In the genomic region with DNA sequence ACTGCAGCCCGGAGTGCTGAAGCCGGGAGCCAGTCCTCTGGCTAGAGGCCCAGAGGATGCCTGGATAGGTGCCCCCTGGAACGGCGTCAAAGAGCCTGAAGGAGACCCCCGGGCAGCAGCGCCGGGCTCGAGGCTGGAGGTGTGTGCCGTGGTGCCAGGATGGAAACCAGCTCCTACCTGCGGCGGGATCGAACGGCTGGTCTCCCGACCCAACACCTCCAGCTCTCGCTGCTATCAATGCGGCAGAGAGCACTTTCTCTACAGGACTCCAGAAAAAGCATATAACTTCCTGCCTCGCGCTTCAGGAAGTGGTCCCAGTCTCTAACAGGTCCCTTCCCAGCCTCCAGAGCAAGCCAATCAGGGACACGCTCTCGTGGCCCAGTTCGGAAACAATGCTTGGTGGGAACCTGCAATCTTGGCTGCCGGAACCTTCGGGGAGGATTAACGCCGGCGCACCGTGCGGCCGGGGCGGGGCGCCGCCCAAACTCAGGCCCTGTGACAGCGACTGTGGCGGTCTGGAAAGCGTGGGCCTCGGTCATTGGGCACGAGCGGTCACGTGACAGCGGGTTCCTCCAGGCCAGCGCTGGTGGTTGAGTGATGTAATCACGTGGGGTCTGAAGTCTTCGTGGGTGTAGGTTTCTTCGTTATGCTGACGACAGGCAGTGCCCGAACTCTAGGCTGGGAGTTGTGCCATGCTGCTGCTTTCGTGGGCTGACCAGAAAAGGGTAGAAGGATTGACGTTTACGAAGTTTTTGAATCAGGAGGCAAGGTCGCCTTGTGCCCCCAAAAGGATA, we compare ENCODE assay signal across 2 cellular contexts.
TF ChIP-seq lines count a peak whose summit lies in the region.

A gene (minus strand): TSS at position 281 of the 794 bp plus-strand sequence. CDS start 430 bp downstream, outside the sequence.

TF ChIP-seq in IMR-90, 13 proteins besides CTCF, POLR2A, EP300 and RAD21:
- TF ChIP-seq MAZ (IDR thresholded peaks at IDR 0.05; ENCODE audit: borderline replicate concordance, low read depth, low read length) (peak; percentile 89), RFX5 (IDR thresholded peaks at IDR 0.05; ENCODE audit: low read depth, low read length) (no peak), SMC3 (IDR thresholded peaks at IDR 0.05; ENCODE audit: low read depth, low read length) (no peak), BHLHE40 (IDR thresholded peaks at IDR 0.05; ENCODE audit: low read depth, low read length) (peak; percentile 85), FOS (IDR thresholded peaks at IDR 0.05; ENCODE audit: low read depth, low read length) (peak; percentile 72), CEBPB (IDR thresholded peaks at IDR 0.05; ENCODE audit: low read depth, low read length) (peak; percentile 89), RCOR1 (IDR thresholded peaks at IDR 0.05; ENCODE audit: insufficient replicate concordance, low read length) (peak; percentile 24)
- TF ChIP-seq, protein P1, sequence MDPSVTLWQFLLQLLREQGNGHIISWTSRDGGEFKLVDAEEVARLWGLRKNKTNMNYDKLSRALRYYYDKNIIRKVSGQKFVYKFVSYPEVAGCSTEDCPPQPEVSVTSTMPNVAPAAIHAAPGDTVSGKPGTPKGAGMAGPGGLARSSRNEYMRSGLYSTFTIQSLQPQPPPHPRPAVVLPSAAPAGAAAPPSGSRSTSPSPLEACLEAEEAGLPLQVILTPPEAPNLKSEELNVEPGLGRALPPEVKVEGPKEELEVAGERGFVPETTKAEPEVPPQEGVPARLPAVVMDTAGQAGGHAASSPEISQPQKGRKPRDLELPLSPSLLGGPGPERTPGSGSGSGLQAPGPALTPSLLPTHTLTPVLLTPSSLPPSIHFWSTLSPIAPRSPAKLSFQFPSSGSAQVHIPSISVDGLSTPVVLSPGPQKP (IDR thresholded peaks at IDR 0.05; ENCODE audit: borderline replicate concordance, low read depth, low read length): no peak
- TF ChIP-seq, protein P2, sequence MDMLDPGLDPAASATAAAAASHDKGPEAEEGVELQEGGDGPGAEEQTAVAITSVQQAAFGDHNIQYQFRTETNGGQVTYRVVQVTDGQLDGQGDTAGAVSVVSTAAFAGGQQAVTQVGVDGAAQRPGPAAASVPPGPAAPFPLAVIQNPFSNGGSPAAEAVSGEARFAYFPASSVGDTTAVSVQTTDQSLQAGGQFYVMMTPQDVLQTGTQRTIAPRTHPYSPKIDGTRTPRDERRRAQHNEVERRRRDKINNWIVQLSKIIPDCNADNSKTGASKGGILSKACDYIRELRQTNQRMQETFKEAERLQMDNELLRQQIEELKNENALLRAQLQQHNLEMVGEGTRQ (IDR thresholded peaks at IDR 0.05; ENCODE audit: low read depth, low read length): peak; percentile 100

TF ChIP-seq in endothelial cell of umbilical vein, 7 proteins besides CTCF, POLR2A, EP300 and RAD21:
- peak; percentile 27 for TF ChIP-seq MYC (IDR thresholded peaks at IDR 0.05; ENCODE audit: low read depth, low read length)
- TF ChIP-seq FOS (IDR thresholded peaks at IDR 0.05; ENCODE audit: borderline replicate concordance, insufficient read depth, low read length): no peak
- no peak for TF ChIP-seq JUN (IDR thresholded peaks at IDR 0.05; ENCODE audit: borderline replicate concordance, insufficient read depth, insufficient read length, low read depth)
- no peak for TF ChIP-seq EZH2 (IDR thresholded peaks at IDR 0.05; ENCODE audit: borderline replicate concordance, low read depth, low read length, severe bottlenecking)
- TF ChIP-seq POLR2AphosphoS5 (IDR thresholded peaks at IDR 0.05; ENCODE audit: insufficient read depth, low read depth, low read length): peak; percentile 78
- TF ChIP-seq GATA2 (IDR thresholded peaks at IDR 0.05; ENCODE audit: insufficient read depth, insufficient read length, low read depth, low read length): no peak
- TF ChIP-seq, protein P3, sequence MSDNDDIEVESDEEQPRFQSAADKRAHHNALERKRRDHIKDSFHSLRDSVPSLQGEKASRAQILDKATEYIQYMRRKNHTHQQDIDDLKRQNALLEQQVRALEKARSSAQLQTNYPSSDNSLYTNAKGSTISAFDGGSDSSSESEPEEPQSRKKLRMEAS (IDR thresholded peaks at IDR 0.05; ENCODE audit: insufficient read depth, insufficient read length): peak; percentile 96
TF ChIP-seq in endothelial cell of umbilical vein: peak in this region for 3.
